In genomic region chr4:6472008-6472386, GRCh38 we compare ENCODE assay signal across 15 cellular contexts. TPM values are rescaled to one million over a fixed set of nuclear protein-coding genes. Genes with fewer than 3 reads are reported as not detected.
DNase-seq lines count a peak whose midpoint lies in the region; ATAC-seq and TF ChIP-seq lines count a peak whose summit lies in the region.
"Had no signal": no experiment of that assay in that cellular context is flagged by ENCODE, and none has a peak within 500 bp of the region (broad histone marks: within the 10 kb centered on the region; RNA-seq: fewer than 3 reads in every experiment).

No MANE protein-coding gene starts in this region.

- H3K27me3 Mint-ChIP-seq in progenitor cell of endocrine pancreas = peaks cover 73% of the 10 kb centered on the region

- intact Hi-C loops in esophagus muscularis mucosa (cut with DNase I) = no loop called here

- in situ Hi-C loops in GM13976 (cut with MboI; ENCODE audit: low sequenced_read_pairs, unreplicated experiment) = no loop called here

- H3K9me3 ChIP-seq in esophagus muscularis mucosa (no peaks in the 10 kb centered on the region), MG63 (no peaks in the 10 kb centered on the region)

- no peak overlapping the region for H3K27ac ChIP-seq in esophagus muscularis mucosa (replicated peaks in 1 of 4)

- 0% methylated on average over 6 of the region's 44 CpGs for WGBS in esophagus muscularis mucosa

- no peaks in the 10 kb centered on the region for H3K36me3 Mint-ChIP-seq in progenitor cell of endocrine pancreas (ENCODE audit: insufficient read depth)

- no peak overlapping the region for H3K27ac Mint-ChIP-seq in progenitor cell of endocrine pancreas

- H3K4me3 ChIP-seq in LNCaP clone FGC (ENCODE audit: low read depth, low read length) = peak overlapping the region; percentile 63
- H3K4me3 ChIP-seq in esophagus muscularis mucosa = peak overlapping the region in 3 of 4 donors; percentile 33 to 60 (median 57)
- no peak overlapping the region for H3K4me3 ChIP-seq in MG63
- H3K4me3 ChIP-seq: GM12878 had no signal

- peaks cover 0 to 94% (median 17%) of the 10 kb centered on the region in 4 donors for H3K27me3 ChIP-seq in esophagus muscularis mucosa
- H3K27me3 ChIP-seq in MG63 = no peaks in the 10 kb centered on the region

- no peaks in the 10 kb centered on the region for H3K9me3 Mint-ChIP-seq in progenitor cell of endocrine pancreas (ENCODE audit: low read depth)

- no peak overlapping the region for H3K4me3 Mint-ChIP-seq in progenitor cell of endocrine pancreas (ENCODE audit: low read depth)

- H3K4me1 ChIP-seq in esophagus muscularis mucosa = peaks cover 12 to 24% (median 23%) of the 10 kb centered on the region in 4 donors

- no peaks in the 10 kb centered on the region for H3K36me3 ChIP-seq in esophagus muscularis mucosa
- H3K36me3 ChIP-seq in MG63 = no peaks in the 10 kb centered on the region

- TF ChIP-seq POLR2A in esophagus muscularis mucosa (IDR thresholded peaks at IDR 0.05; ENCODE audit: low read depth) = no peak

- H3K4me1 Mint-ChIP-seq in progenitor cell of endocrine pancreas (ENCODE audit: low read depth) = peaks cover 3% of the 10 kb centered on the region

- TF ChIP-seq EP300 in esophagus muscularis mucosa (IDR thresholded peaks at IDR 0.05) = no peak

- no peak for ATAC-seq in HG03045 (IDR thresholded peaks at IDR 0.05; ENCODE audit: unreplicated experiment)
- ATAC-seq: GM12878 had no signal

- DNase-seq in GM13976 (ENCODE audit: low spot score) = peak; percentile 21
- DNase-seq in LNCaP clone FGC (ENCODE audit: low read depth) = no peak
- DNase-seq in esophagus muscularis mucosa (ENCODE audit: extremely low spot score) = no peak
- DNase-seq in progenitor cell of endocrine pancreas (ENCODE audit: low spot score, unreplicated experiment) = peak; percentile 8
- DNase-seq in NCI-H2196 treated with DMSO at 0.1 percent for 48 hours (lab: John Stamatoyannopoulos, UW; ENCODE audit: unreplicated experiment) = no peak
- no peak for DNase-seq in NCI-H1930 (lab: John Stamatoyannopoulos, UW)
- no peak for DNase-seq in MG63
- DNase-seq: effector CD8-positive, alpha-beta T cell; KBM-7; NCI-H2081 treated with DMSO at 0.1 percent for 48 hours had no signal

- no peak for TF ChIP-seq CTCF in GM13976 (IDR thresholded peaks at IDR 0.05; ENCODE audit: borderline replicate concordance, control extremely low read depth, extremely low read depth, insufficient read depth, missing control alignments)
- no peak for TF ChIP-seq CTCF in LNCaP clone FGC (IDR thresholded peaks at IDR 0.05; ENCODE audit: control insufficient read depth, extremely low read depth, insufficient read depth)
- no peak for TF ChIP-seq CTCF in esophagus muscularis mucosa (IDR thresholded peaks at IDR 0.05)
- no peak for TF ChIP-seq CTCF in progenitor cell of endocrine pancreas (IDR thresholded peaks at IDR 0.05; ENCODE audit: unreplicated experiment)

RNA-seq across cellular contexts. Expression of gene PPP2R2C, which starts 0.4 kb away (rescaled TPM):
- total RNA-seq in esophagus muscularis mucosa (1 to 10 TPM in 3 of 4 donors, under 1 TPM in 1; 0.50 to 2.7 (median 1.4) TPM), progenitor cell of endocrine pancreas (0.19 and 0.29 TPM in 2 replicates)
- 0.94 and 3.3 TPM in 2 replicates for total RNA-seq in MG63 (2014; rRNA removed; shearing (Covaris generic); ENCODE audit: low replicate concordance)
- total RNA-seq: activated CD8-positive, alpha-beta memory T cell treated with anti-CD3 and anti-CD28 coated beads for 36 hours; pulmonary artery endothelial cell; T-helper 1 cell treated with Interleukin-12 subunit alpha and Interleukin-12 subunit beta and Interleukin-4 antibody, amounts not matched to agents 30 ng/mL and 1 ng/mL, for 36 hours had no signal

Comparison
In these comparisons a context has a peak if more than half of its experiments do, and no peak if none do; other contexts are left out.
1. DNase-seq: peak in GM13976 (single experiment) and progenitor cell of endocrine pancreas (single experiment); none in LNCaP clone FGC (single experiment), esophagus muscularis mucosa (single experiment), NCI-H2196 treated with DMSO at 0.1 percent for 48 hours (single experiment), NCI-H1930 (0 of 2) and MG63 (single experiment).